Comparison of ENCODE assay signal across 1 cellular context in genomic region chr14:94077111-94077821, GRCh38.
TF ChIP-seq lines count a peak whose summit lies in the region.

No MANE protein-coding gene starts in this region.

TF ChIP-seq in endothelial cell of umbilical vein, 7 proteins besides CTCF, POLR2A, EP300 and RAD21:
- TF ChIP-seq, protein P1, sequence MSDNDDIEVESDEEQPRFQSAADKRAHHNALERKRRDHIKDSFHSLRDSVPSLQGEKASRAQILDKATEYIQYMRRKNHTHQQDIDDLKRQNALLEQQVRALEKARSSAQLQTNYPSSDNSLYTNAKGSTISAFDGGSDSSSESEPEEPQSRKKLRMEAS (IDR thresholded peaks at IDR 0.05; ENCODE audit: insufficient read depth, insufficient read length) = no peak
- no peak for TF ChIP-seq MYC (IDR thresholded peaks at IDR 0.05; ENCODE audit: low read depth, low read length)
- no peak for TF ChIP-seq FOS (IDR thresholded peaks at IDR 0.05; ENCODE audit: borderline replicate concordance, insufficient read depth, low read length)
- TF ChIP-seq EZH2 (IDR thresholded peaks at IDR 0.05; ENCODE audit: borderline replicate concordance, low read depth, low read length, severe bottlenecking) = no peak
- TF ChIP-seq JUN (IDR thresholded peaks at IDR 0.05; ENCODE audit: borderline replicate concordance, insufficient read depth, insufficient read length, low read depth) = no peak
- TF ChIP-seq GATA2 (IDR thresholded peaks at IDR 0.05; ENCODE audit: insufficient read depth, insufficient read length, low read depth, low read length) = no peak
- TF ChIP-seq POLR2AphosphoS5 (IDR thresholded peaks at IDR 0.05; ENCODE audit: insufficient read depth, low read depth, low read length) = no peak
